9 cellular contexts compared by ENCODE assay signal in genomic region chr10:93542358-93542791, GRCh38. TPM values are rescaled to one million over a fixed set of nuclear protein-coding genes. Genes with fewer than 3 reads are reported as not detected.
A peak's percentile ranks its signal among the peaks of the same experiment; 100 is the strongest.
DNase-seq lines count a peak whose midpoint lies in the region; ATAC-seq and TF ChIP-seq lines count a peak whose summit lies in the region.
"Had no signal": no experiment of that assay in that cellular context is flagged by ENCODE, and none has a peak within 500 bp of the region (broad histone marks: within the 10 kb centered on the region; RNA-seq: fewer than 3 reads in every experiment).

No MANE protein-coding gene starts in this region.

- H3K27ac ChIP-seq in vagina = no peak overlapping the region

- H3K4me1 ChIP-seq in BE2C (no peaks in the 10 kb centered on the region), mucosa of descending colon (ENCODE audit: low read depth) (peaks cover 8% of the 10 kb centered on the region), vagina (no peaks in the 10 kb centered on the region)

- CTCF ChIA-PET in activated naive CD4-positive, alpha-beta T cell treated with anti-CD3 and anti-CD28 coated beads for 36 hours (lab: Charles Lee) = interaction anchor here (0.6 to 1.0 kb wide), 3 partner anchors 29 to 315 kb away, joined by 3 read pairs; no protein-coding TSS in a partner anchor

- H3K9me3 Mint-ChIP-seq in effector memory CD8-positive, alpha-beta T cell = no peaks in the 10 kb centered on the region
- no peaks in the 10 kb centered on the region for H3K9me3 Mint-ChIP-seq in activated naive CD4-positive, alpha-beta T cell treated with anti-CD3 and anti-CD28 coated beads for 36 hours

- H3K27ac Mint-ChIP-seq in effector memory CD8-positive, alpha-beta T cell = no peak overlapping the region
- H3K27ac Mint-ChIP-seq in activated naive CD4-positive, alpha-beta T cell treated with anti-CD3 and anti-CD28 coated beads for 36 hours = no peak overlapping the region

- intact Hi-C loops in mucosa of descending colon (cut with DNase I, micrococcal nuclease) = no loop called here
- intact Hi-C loops in vagina (cut with DNase I) = no loop called here
- intact Hi-C loops in activated naive CD4-positive, alpha-beta T cell treated with anti-CD3 and anti-CD28 coated beads for 36 hours (cut with micrococcal nuclease) = no loop called here

- TF ChIP-seq CTCF in BE2C (IDR thresholded peaks at IDR 0.05; ENCODE audit: low read depth, low read length) = no peak
- TF ChIP-seq CTCF in mucosa of descending colon (IDR thresholded peaks at IDR 0.05) = no peak
- peak in 1 of 3 experiments; percentile 12 for TF ChIP-seq CTCF in vagina (IDR thresholded peaks at IDR 0.05)

- ATAC-seq in mucosa of descending colon (peak; percentile 90), HG03439 (IDR thresholded peaks at IDR 0.05; ENCODE audit: unreplicated experiment) (no peak)
- no peak for ATAC-seq in effector memory CD8-positive, alpha-beta T cell (replicated peaks)

- H3K9me3 ChIP-seq in BE2C (no peaks in the 10 kb centered on the region), mucosa of descending colon (no peaks in the 10 kb centered on the region), vagina (no peaks in the 10 kb centered on the region)

- TF ChIP-seq POLR2A in vagina (IDR thresholded peaks at IDR 0.05) = no peak

- peaks cover 22 to 24% of the 10 kb centered on the region in 2 donors for H3K27me3 Mint-ChIP-seq in effector memory CD8-positive, alpha-beta T cell
- H3K27me3 Mint-ChIP-seq in activated naive CD4-positive, alpha-beta T cell treated with anti-CD3 and anti-CD28 coated beads for 36 hours (ENCODE audit: low read depth) = peaks cover 3% of the 10 kb centered on the region

- H3K27me3 ChIP-seq in BE2C (no peaks in the 10 kb centered on the region), vagina (no peaks in the 10 kb centered on the region)

- no peak overlapping the region for H3K4me3 Mint-ChIP-seq in effector memory CD8-positive, alpha-beta T cell
- no peak overlapping the region for H3K4me3 Mint-ChIP-seq in activated naive CD4-positive, alpha-beta T cell treated with anti-CD3 and anti-CD28 coated beads for 36 hours

- DNase-seq in BE2C = peak; percentile 68
- peak; percentile 66 for DNase-seq in NCI-H1694 treated with DMSO at 0.1 percent for 48 hours (lab: John Stamatoyannopoulos, UW)
- peak; percentile 21 for DNase-seq in cerebellar cortex (ENCODE audit: low spot score)
- peak; percentile 82 to 85 (median 83) for DNase-seq in mucosa of descending colon
- DNase-seq in effector memory CD8-positive, alpha-beta T cell = no peak
- no peak for DNase-seq in vagina (ENCODE audit: extremely low spot score in 2 of 2)
- no peak for DNase-seq in activated naive CD4-positive, alpha-beta T cell treated with anti-CD3 and anti-CD28 coated beads for 36 hours
- DNase-seq: DND-41 had no signal

- H3K36me3 ChIP-seq in BE2C (no peaks in the 10 kb centered on the region), mucosa of descending colon (ENCODE audit: low read depth) (no peaks in the 10 kb centered on the region), vagina (no peaks in the 10 kb centered on the region)

- peak overlapping the region; percentile 48 for H3K4me3 ChIP-seq in BE2C (ENCODE audit: low read depth, low read length)
- no peak overlapping the region for H3K4me3 ChIP-seq in mucosa of descending colon
- no peak overlapping the region for H3K4me3 ChIP-seq in vagina

- H3K36me3 Mint-ChIP-seq in effector memory CD8-positive, alpha-beta T cell (ENCODE audit: insufficient read depth) = no peaks in the 10 kb centered on the region
- H3K36me3 Mint-ChIP-seq in activated naive CD4-positive, alpha-beta T cell treated with anti-CD3 and anti-CD28 coated beads for 36 hours (ENCODE audit: low read depth) = no peaks in the 10 kb centered on the region

- H3K4me1 Mint-ChIP-seq in effector memory CD8-positive, alpha-beta T cell (ENCODE audit: low read depth in 2 of 2) = peaks cover 0 to 2% of the 10 kb centered on the region in 2 donors
- no peaks in the 10 kb centered on the region for H3K4me1 Mint-ChIP-seq in activated naive CD4-positive, alpha-beta T cell treated with anti-CD3 and anti-CD28 coated beads for 36 hours (ENCODE audit: low read depth)

RNA-seq across cellular contexts. Expression of gene FFAR4, which starts 24.1 kb away (rescaled TPM):
- polyA plus RNA-seq in BE2C (2012; ENCODE audit: insufficient read depth, insufficient read length, low read depth) = not detected
- total RNA-seq in mucosa of descending colon (10 to 100 TPM; 17.4 to 36.3 (median 28.7) TPM), vagina (1.5 TPM)
- not detected for total RNA-seq in activated naive CD4-positive, alpha-beta T cell treated with anti-CD3 and anti-CD28 coated beads for 36 hours

RNA-seq across cellular contexts. Expression of gene CEP55, which starts 46.0 kb away (rescaled TPM):
- 2.0 TPM for polyA plus RNA-seq in BE2C (2012; ENCODE audit: insufficient read depth, insufficient read length, low read depth)
- total RNA-seq in mucosa of descending colon (10 to 100 TPM in 1 of 3 donors, 1 to 10 TPM in 2; 1.3 to 11.7 (median 2.4) TPM), vagina (3.2 TPM)
- total RNA-seq in activated naive CD4-positive, alpha-beta T cell treated with anti-CD3 and anti-CD28 coated beads for 36 hours = 10 to 100 TPM; 64.4 to 68.2 TPM

RNA-seq across cellular contexts. Expression of gene RBP4, which starts 58.7 kb away (rescaled TPM):
- not detected for polyA plus RNA-seq in BE2C (2012; ENCODE audit: insufficient read depth, insufficient read length, low read depth)
- total RNA-seq in mucosa of descending colon (1 to 10 TPM; 5.2 to 7.0 (median 6.6) TPM), vagina (36.8 TPM)
- not detected for total RNA-seq in activated naive CD4-positive, alpha-beta T cell treated with anti-CD3 and anti-CD28 coated beads for 36 hours

Comparison
In these comparisons a context has a peak if more than half of its experiments do, and no peak if none do; other contexts are left out.
1. DNase-seq: peak in BE2C (single experiment), NCI-H1694 treated with DMSO at 0.1 percent for 48 hours (single experiment), cerebellar cortex (single experiment) and mucosa of descending colon (3 of 3); none in effector memory CD8-positive, alpha-beta T cell (0 of 3), vagina (0 of 2) and activated naive CD4-positive, alpha-beta T cell treated with anti-CD3 and anti-CD28 coated beads for 36 hours (single experiment).
2. RNA of gene CEP55, which starts 46.0 kb away (total RNA-seq): 64.4 to 68.2 TPM in activated naive CD4-positive, alpha-beta T cell treated with anti-CD3 and anti-CD28 coated beads for 36 hours; 3.2 TPM in vagina (single experiment) and 1.3 to 11.7 TPM in mucosa of descending colon; every median in the first group is over 4 times any median in the second.
3. RNA of gene RBP4, which starts 58.7 kb away (total RNA-seq): 36.8 TPM in vagina (single experiment) and 5.2 to 7.0 TPM in mucosa of descending colon; not detected in activated naive CD4-positive, alpha-beta T cell treated with anti-CD3 and anti-CD28 coated beads for 36 hours; every median in the first group is over 4 times any median in the second.